In the genomic region with DNA sequence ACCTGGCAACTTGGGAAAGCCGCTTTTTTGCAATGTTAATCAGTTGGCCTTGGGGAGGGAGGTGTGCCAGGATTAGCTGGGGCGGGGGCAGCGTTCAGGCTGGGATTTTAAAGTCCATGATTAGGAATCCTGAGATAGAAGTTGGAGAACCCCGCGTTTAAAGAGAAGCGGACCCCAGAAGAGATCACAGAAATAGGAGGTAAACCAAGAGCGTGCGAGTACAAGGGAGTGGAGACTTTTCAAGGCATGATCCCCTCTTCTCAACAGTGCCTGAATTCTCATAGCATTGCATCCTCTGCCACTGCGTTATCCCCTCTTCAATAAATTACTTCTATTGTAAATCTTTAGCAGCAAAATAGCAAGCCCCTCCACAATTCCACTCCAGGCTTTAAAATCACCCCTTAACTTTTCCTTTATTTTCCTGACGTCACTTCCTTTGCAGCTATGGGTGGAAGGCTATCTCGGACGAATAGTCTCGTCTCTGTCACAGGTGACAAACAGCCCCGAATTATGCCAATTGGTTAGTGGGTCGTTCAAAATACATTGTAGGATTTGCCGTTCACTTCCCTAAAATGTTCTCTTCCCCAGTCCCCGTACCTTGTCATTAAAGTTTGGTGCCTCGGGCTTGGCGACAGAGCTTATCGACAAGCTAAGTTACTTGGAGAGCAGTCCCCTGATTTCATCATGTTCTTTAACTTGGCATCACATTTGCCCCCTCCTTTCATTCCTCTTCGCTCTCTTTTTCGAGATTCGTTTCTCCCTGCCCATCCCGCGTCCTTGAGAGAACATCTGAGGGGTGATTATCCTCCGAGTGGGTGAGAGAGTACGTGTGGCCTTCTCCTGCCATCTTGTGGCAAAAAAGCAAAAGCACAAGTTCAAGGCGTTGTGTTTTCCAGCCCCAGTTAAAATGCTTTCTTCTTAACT, we compare ENCODE assay signal across 1 cellular context.
A peak's percentile ranks its signal among the peaks of the same experiment; 100 is the strongest.
TF ChIP-seq lines count a peak whose summit lies in the region.

No MANE protein-coding gene starts in this region.

TF ChIP-seq in HepG2, 621 proteins besides CTCF, POLR2A, EP300 and RAD21 (continued from another document and continues in another):
- no peak for TF ChIP-seq ZNF577 (CRISPR knock-in tag; IDR thresholded peaks at IDR 0.05; ENCODE audit: borderline replicate concordance, low read depth)
- TF ChIP-seq, protein P1, sequence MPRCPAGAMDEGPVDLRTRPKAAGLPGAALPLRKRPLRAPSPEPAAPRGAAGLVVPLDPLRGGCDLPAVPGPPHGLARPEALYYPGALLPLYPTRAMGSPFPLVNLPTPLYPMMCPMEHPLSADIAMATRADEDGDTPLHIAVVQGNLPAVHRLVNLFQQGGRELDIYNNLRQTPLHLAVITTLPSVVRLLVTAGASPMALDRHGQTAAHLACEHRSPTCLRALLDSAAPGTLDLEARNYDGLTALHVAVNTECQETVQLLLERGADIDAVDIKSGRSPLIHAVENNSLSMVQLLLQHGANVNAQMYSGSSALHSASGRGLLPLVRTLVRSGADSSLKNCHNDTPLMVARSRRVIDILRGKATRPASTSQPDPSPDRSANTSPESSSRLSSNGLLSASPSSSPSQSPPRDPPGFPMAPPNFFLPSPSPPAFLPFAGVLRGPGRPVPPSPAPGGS (CRISPR knock-in tag; IDR thresholded peaks at IDR 0.05) = no peak
- no peak for TF ChIP-seq ZNF549 (CRISPR knock-in tag; IDR thresholded peaks at IDR 0.05)
- TF ChIP-seq, protein P2, sequence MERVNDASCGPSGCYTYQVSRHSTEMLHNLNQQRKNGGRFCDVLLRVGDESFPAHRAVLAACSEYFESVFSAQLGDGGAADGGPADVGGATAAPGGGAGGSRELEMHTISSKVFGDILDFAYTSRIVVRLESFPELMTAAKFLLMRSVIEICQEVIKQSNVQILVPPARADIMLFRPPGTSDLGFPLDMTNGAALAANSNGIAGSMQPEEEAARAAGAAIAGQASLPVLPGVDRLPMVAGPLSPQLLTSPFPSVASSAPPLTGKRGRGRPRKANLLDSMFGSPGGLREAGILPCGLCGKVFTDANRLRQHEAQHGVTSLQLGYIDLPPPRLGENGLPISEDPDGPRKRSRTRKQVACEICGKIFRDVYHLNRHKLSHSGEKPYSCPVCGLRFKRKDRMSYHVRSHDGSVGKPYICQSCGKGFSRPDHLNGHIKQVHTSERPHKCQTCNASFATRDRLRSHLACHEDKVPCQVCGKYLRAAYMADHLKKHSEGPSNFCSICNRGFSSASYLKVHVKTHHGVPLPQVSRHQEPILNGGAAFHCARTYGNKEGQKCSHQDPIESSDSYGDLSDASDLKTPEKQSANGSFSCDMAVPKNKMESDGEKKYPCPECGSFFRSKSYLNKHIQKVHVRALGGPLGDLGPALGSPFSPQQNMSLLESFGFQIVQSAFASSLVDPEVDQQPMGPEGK (CRISPR knock-in tag; IDR thresholded peaks at IDR 0.05) = 0 out of 2 replicates have a peak, but pooled peaks have one; percentile 27
- no peak for TF ChIP-seq ZNF331 (CRISPR knock-in tag; IDR thresholded peaks at IDR 0.05)
- no peak for TF ChIP-seq ZNF317 (CRISPR knock-in tag; IDR thresholded peaks at IDR 0.05)
- no peak for TF ChIP-seq PTBP1 (IDR thresholded peaks at IDR 0.05; ENCODE audit: low read depth, low read length, poor library complexity, severe bottlenecking)
- TF ChIP-seq KLF9 (CRISPR knock-in tag; IDR thresholded peaks at IDR 0.05; ENCODE audit: low read depth) = no peak; the same call in 1 of the 2 replicates
- peak; percentile 19 for TF ChIP-seq TBL1XR1 (IDR thresholded peaks at IDR 0.05; ENCODE audit: borderline replicate concordance, low read length, partially characterized antibody)
- no peak for TF ChIP-seq SNAI1 (CRISPR knock-in tag; IDR thresholded peaks at IDR 0.05; ENCODE audit: borderline replicate concordance)
- TF ChIP-seq RCOR2 (CRISPR knock-in tag; IDR thresholded peaks at IDR 0.05) = no peak
- TF ChIP-seq, protein P3, sequence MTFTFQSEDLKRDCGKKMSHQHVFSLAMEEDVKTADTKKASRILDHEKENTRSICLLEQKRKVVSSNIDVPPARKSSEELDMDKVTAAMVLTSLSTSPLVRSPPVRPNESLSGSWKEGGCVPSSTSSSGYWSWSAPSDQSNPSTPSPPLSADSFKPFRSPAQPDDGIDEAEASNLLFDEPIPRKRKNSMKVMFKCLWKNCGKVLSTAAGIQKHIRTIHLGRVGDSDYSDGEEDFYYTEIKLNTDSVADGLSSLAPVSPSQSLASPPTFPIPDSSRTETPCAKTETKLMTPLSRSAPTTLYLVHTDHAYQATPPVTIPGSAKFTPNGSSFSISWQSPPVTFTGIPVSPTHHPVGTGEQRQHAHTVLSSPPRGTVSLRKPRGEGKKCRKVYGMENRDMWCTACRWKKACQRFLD (CRISPR knock-in tag; IDR thresholded peaks at IDR 0.05; ENCODE audit: borderline replicate concordance) = no peak
- no peak for TF ChIP-seq KDM5B (CRISPR knock-in tag; IDR thresholded peaks at IDR 0.05; ENCODE audit: borderline replicate concordance)
- peak; percentile 63; the same call in 1 of the 2 replicates for TF ChIP-seq TGIF2 (CRISPR knock-in tag; IDR thresholded peaks at IDR 0.05)
- no peak; the same call in 1 of the 2 replicates for TF ChIP-seq CENPBD1 (CRISPR knock-in tag; IDR thresholded peaks at IDR 0.05; ENCODE audit: borderline replicate concordance, low read depth)
- TF ChIP-seq KDM6A (CRISPR knock-in tag; IDR thresholded peaks at IDR 0.05; ENCODE audit: low read depth) = no peak
- TF ChIP-seq BRCA1 (CRISPR knock-in tag; IDR thresholded peaks at IDR 0.05) = no peak
- TF ChIP-seq FOSL2 (CRISPR knock-in tag; IDR thresholded peaks at IDR 0.05) = peak; percentile 33; the same call in 1 of the 2 replicates
- TF ChIP-seq FOXK1 (CRISPR knock-in tag; IDR thresholded peaks at IDR 0.05; ENCODE audit: borderline replicate concordance, low read depth) = peak; percentile 17; the same call in 1 of the 2 replicates
- TF ChIP-seq STAG1 (CRISPR knock-in tag; IDR thresholded peaks at IDR 0.05) = peak; percentile 95
- no peak for TF ChIP-seq NFE2L1 (CRISPR knock-in tag; IDR thresholded peaks at IDR 0.05; ENCODE audit: borderline replicate concordance)
- TF ChIP-seq ZNF619 (CRISPR knock-in tag; IDR thresholded peaks at IDR 0.05) = no peak
- TF ChIP-seq, protein P4, sequence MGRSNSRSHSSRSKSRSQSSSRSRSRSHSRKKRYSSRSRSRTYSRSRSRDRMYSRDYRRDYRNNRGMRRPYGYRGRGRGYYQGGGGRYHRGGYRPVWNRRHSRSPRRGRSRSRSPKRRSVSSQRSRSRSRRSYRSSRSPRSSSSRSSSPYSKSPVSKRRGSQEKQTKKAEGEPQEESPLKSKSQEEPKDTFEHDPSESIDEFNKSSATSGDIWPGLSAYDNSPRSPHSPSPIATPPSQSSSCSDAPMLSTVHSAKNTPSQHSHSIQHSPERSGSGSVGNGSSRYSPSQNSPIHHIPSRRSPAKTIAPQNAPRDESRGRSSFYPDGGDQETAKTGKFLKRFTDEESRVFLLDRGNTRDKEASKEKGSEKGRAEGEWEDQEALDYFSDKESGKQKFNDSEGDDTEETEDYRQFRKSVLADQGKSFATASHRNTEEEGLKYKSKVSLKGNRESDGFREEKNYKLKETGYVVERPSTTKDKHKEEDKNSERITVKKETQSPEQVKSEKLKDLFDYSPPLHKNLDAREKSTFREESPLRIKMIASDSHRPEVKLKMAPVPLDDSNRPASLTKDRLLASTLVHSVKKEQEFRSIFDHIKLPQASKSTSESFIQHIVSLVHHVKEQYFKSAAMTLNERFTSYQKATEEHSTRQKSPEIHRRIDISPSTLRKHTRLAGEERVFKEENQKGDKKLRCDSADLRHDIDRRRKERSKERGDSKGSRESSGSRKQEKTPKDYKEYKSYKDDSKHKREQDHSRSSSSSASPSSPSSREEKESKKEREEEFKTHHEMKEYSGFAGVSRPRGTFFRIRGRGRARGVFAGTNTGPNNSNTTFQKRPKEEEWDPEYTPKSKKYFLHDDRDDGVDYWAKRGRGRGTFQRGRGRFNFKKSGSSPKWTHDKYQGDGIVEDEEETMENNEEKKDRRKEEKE (IDR thresholded peaks at IDR 0.05) = no peak
- TF ChIP-seq ZBED4 (CRISPR knock-in tag; IDR thresholded peaks at IDR 0.05; ENCODE audit: borderline replicate concordance) = 0 out of 2 replicates have a peak, but pooled peaks have one; percentile 11
- no peak for TF ChIP-seq ZNF101 (CRISPR knock-in tag; IDR thresholded peaks at IDR 0.05; ENCODE audit: borderline replicate concordance, low read depth)
- peak; percentile 76 for TF ChIP-seq SALL1 (CRISPR knock-in tag; IDR thresholded peaks at IDR 0.05)
- TF ChIP-seq, protein P5, sequence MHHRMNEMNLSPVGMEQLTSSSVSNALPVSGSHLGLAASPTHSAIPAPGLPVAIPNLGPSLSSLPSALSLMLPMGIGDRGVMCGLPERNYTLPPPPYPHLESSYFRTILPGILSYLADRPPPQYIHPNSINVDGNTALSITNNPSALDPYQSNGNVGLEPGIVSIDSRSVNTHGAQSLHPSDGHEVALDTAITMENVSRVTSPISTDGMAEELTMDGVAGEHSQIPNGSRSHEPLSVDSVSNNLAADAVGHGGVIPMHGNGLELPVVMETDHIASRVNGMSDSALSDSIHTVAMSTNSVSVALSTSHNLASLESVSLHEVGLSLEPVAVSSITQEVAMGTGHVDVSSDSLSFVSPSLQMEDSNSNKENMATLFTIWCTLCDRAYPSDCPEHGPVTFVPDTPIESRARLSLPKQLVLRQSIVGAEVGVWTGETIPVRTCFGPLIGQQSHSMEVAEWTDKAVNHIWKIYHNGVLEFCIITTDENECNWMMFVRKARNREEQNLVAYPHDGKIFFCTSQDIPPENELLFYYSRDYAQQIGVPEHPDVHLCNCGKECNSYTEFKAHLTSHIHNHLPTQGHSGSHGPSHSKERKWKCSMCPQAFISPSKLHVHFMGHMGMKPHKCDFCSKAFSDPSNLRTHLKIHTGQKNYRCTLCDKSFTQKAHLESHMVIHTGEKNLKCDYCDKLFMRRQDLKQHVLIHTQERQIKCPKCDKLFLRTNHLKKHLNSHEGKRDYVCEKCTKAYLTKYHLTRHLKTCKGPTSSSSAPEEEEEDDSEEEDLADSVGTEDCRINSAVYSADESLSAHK (CRISPR knock-in tag; IDR thresholded peaks at IDR 0.05; ENCODE audit: borderline replicate concordance) = no peak
- TF ChIP-seq, protein P6, sequence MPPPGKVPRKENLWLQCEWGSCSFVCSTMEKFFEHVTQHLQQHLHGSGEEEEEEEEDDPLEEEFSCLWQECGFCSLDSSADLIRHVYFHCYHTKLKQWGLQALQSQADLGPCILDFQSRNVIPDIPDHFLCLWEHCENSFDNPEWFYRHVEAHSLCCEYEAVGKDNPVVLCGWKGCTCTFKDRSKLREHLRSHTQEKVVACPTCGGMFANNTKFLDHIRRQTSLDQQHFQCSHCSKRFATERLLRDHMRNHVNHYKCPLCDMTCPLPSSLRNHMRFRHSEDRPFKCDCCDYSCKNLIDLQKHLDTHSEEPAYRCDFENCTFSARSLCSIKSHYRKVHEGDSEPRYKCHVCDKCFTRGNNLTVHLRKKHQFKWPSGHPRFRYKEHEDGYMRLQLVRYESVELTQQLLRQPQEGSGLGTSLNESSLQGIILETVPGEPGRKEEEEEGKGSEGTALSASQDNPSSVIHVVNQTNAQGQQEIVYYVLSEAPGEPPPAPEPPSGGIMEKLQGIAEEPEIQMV (CRISPR knock-in tag; IDR thresholded peaks at IDR 0.05; ENCODE audit: low read depth) = no peak; the same call in 1 of the 2 replicates
- peak; percentile 17 for TF ChIP-seq TEAD3 (CRISPR knock-in tag; optimal IDR thresholded peaks at IDR 0.05; ENCODE audit: borderline replicate concordance)
- peak; percentile 40; the same call in 1 of the 2 replicates for TF ChIP-seq NFYB (CRISPR knock-in tag; IDR thresholded peaks at IDR 0.05)
- peak; percentile 84 for TF ChIP-seq GABPB1 (CRISPR knock-in tag; IDR thresholded peaks at IDR 0.05)
- TF ChIP-seq, protein P7, sequence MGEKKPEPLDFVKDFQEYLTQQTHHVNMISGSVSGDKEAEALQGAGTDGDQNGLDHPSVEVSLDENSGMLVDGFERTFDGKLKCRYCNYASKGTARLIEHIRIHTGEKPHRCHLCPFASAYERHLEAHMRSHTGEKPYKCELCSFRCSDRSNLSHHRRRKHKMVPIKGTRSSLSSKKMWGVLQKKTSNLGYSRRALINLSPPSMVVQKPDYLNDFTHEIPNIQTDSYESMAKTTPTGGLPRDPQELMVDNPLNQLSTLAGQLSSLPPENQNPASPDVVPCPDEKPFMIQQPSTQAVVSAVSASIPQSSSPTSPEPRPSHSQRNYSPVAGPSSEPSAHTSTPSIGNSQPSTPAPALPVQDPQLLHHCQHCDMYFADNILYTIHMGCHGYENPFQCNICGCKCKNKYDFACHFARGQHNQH (CRISPR knock-in tag; IDR thresholded peaks at IDR 0.05) = peak; percentile 50
- 0 out of 2 replicates have a peak, but pooled peaks have one; percentile 22 for TF ChIP-seq NR2F2 (IDR thresholded peaks at IDR 0.05; ENCODE audit: borderline replicate concordance, low read depth)
- TF ChIP-seq TEF (CRISPR knock-in tag; IDR thresholded peaks at IDR 0.05) = no peak
- TF ChIP-seq ZNF737 (CRISPR knock-in tag; IDR thresholded peaks at IDR 0.05; ENCODE audit: borderline replicate concordance) = 0 out of 2 replicates have a peak, but pooled peaks have one; percentile 6
